Comparison of ENCODE assay signal across 8 cellular contexts in the genomic region with DNA sequence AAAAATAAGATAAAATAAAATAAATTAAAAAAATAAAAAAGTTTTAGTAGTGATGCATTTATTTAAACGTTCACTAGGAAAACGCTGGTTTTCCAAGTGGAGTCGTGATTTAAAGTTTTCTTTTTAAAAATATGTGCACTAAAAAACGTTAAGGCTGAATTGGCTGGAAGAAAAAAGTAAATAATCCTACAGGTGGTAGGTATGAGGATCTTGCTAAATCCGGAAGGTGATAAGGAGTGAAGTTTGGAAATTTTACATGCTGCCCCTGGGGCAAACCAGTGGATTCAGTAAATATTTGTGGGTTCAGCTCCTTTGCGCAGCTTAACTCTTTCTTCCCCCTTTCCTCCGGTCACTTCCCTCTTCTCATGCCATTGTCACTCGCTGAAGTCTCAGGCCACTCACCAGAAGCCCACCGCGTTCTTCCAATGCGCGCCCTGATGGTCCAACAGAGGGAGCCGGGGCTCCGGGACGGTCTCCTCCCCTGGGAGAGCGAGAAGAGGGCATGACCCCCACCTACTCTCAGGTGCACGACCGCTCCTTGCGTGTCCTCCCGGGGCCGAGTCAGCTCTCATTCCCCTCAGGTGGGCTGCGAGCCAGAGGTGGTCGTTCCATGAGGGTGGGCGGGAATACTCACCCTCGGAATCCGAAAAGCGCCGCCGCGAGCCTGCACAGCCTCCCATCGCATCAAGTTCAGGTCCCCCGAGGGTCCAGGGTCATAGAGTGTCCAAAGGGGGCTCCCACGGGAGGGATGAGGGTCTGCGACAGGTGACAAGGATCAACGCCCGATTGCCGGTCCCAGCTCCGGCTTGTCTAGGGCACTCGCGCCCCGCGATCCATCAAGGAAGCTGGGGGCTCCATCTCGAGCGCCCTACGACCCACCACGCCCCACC. TPM values are rescaled to one million over a fixed set of nuclear protein-coding genes. Genes with fewer than 3 reads are reported as not detected.
A peak's percentile ranks its signal among the peaks of the same experiment; 100 is the strongest.
DNase-seq lines count a peak whose midpoint lies in the region; ATAC-seq and TF ChIP-seq lines count a peak whose summit lies in the region.

No MANE protein-coding gene starts in this region.

- H3K9me3 Mint-ChIP-seq in endodermal cell, result no peaks in the 10 kb centered on the region

- H3F3A ChIP-seq in SU-DHL-6 (ENCODE audit: insufficient read depth), result 0 out of 2 replicates have a peak, but pooled peaks cover 7% of the 10 kb centered on the region

- TF ChIP-seq CTCF in SU-DHL-6 (IDR thresholded peaks at IDR 0.05; ENCODE audit: insufficient read depth, low read length, poor library complexity, severe bottlenecking) (no peak), endodermal cell (conservative IDR thresholded peaks at IDR 0.05) (peak; percentile 48), mucosa of descending colon (IDR thresholded peaks at IDR 0.05) (no peak)

- H4K20me1 ChIP-seq in SU-DHL-6 (ENCODE audit: low read depth, low read length), result no peaks in the 10 kb centered on the region

- H3K9me2 ChIP-seq in SU-DHL-6 (replicated peaks; ENCODE audit: insufficient read depth, low read length), result no peaks in the 10 kb centered on the region

- no peaks in the 10 kb centered on the region for H3K4me1 Mint-ChIP-seq in endodermal cell

- H3K36me3 ChIP-seq in SU-DHL-6 (ENCODE audit: low read length) (no peaks in the 10 kb centered on the region), endodermal cell (ENCODE audit: control insufficient read depth, insufficient read depth, low read length) (no peaks in the 10 kb centered on the region), mucosa of descending colon (ENCODE audit: low read depth) (peaks cover 4% of the 10 kb centered on the region), urinary bladder (ENCODE audit: insufficient read depth) (no peaks in the 10 kb centered on the region)

- H3K27ac Mint-ChIP-seq in endodermal cell, result peak overlapping the region; percentile 100

- intact Hi-C loops in Right ventricle myocardium inferior (cut with DNase I) (loop anchor here (5.0 to 10.0 kb wide), 3 partner anchors 63 to 353 kb away; a partner anchor contains a TSS), cardiac septum (cut with DNase I) (loop anchor here (5.0 to 10.0 kb wide), 3 partner anchors 46 to 453 kb away; a partner anchor contains a TSS), mucosa of descending colon (cut with DNase I, micrococcal nuclease) (no loop called here), posterior vena cava (cut with DNase I) (loop anchor here in 1 of 2 donors (10.0 kb wide), 1 partner anchor 53 kb away; no protein-coding TSS in a partner anchor)

- peaks cover 21% of the 10 kb centered on the region for H3K36me3 Mint-ChIP-seq in endodermal cell (ENCODE audit: low read depth)

- DNase-seq in Right ventricle myocardium inferior (ENCODE audit: missing footprints), result peak; percentile 76
- no peak for DNase-seq in cardiac septum (ENCODE audit: low spot score)
- peak; percentile 78 for DNase-seq in endodermal cell
- DNase-seq in mucosa of descending colon, result peak in 2 of 3 donors; percentile 57 to 71
- no peak for DNase-seq in posterior vena cava (ENCODE audit: low spot score)

- H3K79me2 ChIP-seq in SU-DHL-6 (ENCODE audit: insufficient read depth, low read length), result peaks cover 4% of the 10 kb centered on the region; the same call in 1 of the 2 replicates

- H3K27me3 Mint-ChIP-seq in endodermal cell (ENCODE audit: insufficient read depth), result peaks cover 4% of the 10 kb centered on the region

- H3K27me3 ChIP-seq in SU-DHL-6 (ENCODE audit: low read length) (no peaks in the 10 kb centered on the region), endodermal cell (ENCODE audit: control insufficient read depth, insufficient read depth, low read length, poor library complexity, severe bottlenecking) (no peaks in the 10 kb centered on the region)

- WGBS in endodermal cell (ENCODE audit: insufficient coverage in 1 of 2, insufficient read length in 1 of 2), 2 experiments, result 2 to 8% methylated on average over 18 to 46 of the region's 46 CpGs
- WGBS in urinary bladder, result 1% methylated on average over 46 of the region's 46 CpGs

- H3K4me3 ChIP-seq in SU-DHL-6 (ENCODE audit: insufficient read depth, low read length, poor library complexity, severe bottlenecking), result peak overlapping the region; percentile 96
- peak overlapping the region; percentile 93 for H3K4me3 ChIP-seq in endodermal cell (ENCODE audit: low read length)
- H3K4me3 ChIP-seq in mucosa of descending colon, result peak overlapping the region; percentile 78
- H3K4me3 ChIP-seq in urinary bladder (ENCODE audit: low read depth, low read length), result peak overlapping the region; percentile 91

- H3K27ac ChIP-seq in SU-DHL-6 (ENCODE audit: low read depth, low read length) (peak overlapping the region; percentile 83), endodermal cell (ENCODE audit: low read depth, low read length) (no peak overlapping the region), urinary bladder (ENCODE audit: low read depth) (peak overlapping the region; percentile 95)

- H3K9ac ChIP-seq in SU-DHL-6 (ENCODE audit: low read length) (peak overlapping the region; percentile 89), endodermal cell (ENCODE audit: extremely low read depth, low read length, poor library complexity, severe bottlenecking) (peak overlapping the region; percentile 97)

- ATAC-seq in Right ventricle myocardium inferior (peak; percentile 47), HG03520 (IDR thresholded peaks at IDR 0.05; ENCODE audit: unreplicated experiment) (peak; percentile 3), mucosa of descending colon (peak; percentile 13)

- H3K4me2 ChIP-seq in SU-DHL-6 (ENCODE audit: low read depth, low read length, poor library complexity, severe bottlenecking), result peak overlapping the region; percentile 70

- H3K4me1 ChIP-seq in endodermal cell (ENCODE audit: control insufficient read depth, insufficient read depth, low read length), result no peaks in the 10 kb centered on the region
- H3K4me1 ChIP-seq in mucosa of descending colon (ENCODE audit: low read depth), result peaks cover 26% of the 10 kb centered on the region
- H3K4me1 ChIP-seq in urinary bladder (ENCODE audit: insufficient read depth), result no peaks in the 10 kb centered on the region

- no peaks in the 10 kb centered on the region for H3K9me3 ChIP-seq in SU-DHL-6 (ENCODE audit: insufficient read depth, low read length)
- H3K9me3 ChIP-seq in endodermal cell (ENCODE audit: control insufficient read depth, low read length), result no peaks in the 10 kb centered on the region
- H3K9me3 ChIP-seq in mucosa of descending colon, result no peaks in the 10 kb centered on the region

- H2AFZ ChIP-seq in SU-DHL-6 (ENCODE audit: low read depth, low read length, severe bottlenecking), result peak overlapping the region; percentile 91

- peak overlapping the region; percentile 93 for H3K4me3 Mint-ChIP-seq in endodermal cell

RNA-seq across cellular contexts. Expression of a gene that starts 0.5 kb away (rescaled TPM):
- total RNA-seq in Right ventricle myocardium inferior, result 14.8 TPM
- total RNA-seq in cardiac septum, result 9.1 TPM
- 10 to 100 TPM; 29.9 to 30.2 TPM for total RNA-seq in endodermal cell
- 11.0 TPM for polyA plus RNA-seq in endodermal cell (2013, experiment 1 of 2)
- 13.9 TPM for polyA plus RNA-seq in endodermal cell (2013, experiment 2 of 2)
- total RNA-seq in mucosa of descending colon, result 100 to 1,000 TPM in 2 of 3 donors, 10 to 100 TPM in 1; 73.4 to 125 (median 101) TPM
- 10.7 TPM for total RNA-seq in urinary bladder
- 32.2 TPM for polyA plus RNA-seq in urinary bladder
- 10 to 100 TPM; 15.7 to 22.8 TPM for total RNA-seq in posterior vena cava

RNA-seq across cellular contexts. Expression of a gene that starts 3.1 kb away (rescaled TPM):
- total RNA-seq in Right ventricle myocardium inferior (0.51 TPM), cardiac septum (0.51 TPM), endodermal cell (not detected), mucosa of descending colon (10 to 100 TPM; 28.8 to 65.4 (median 57.2) TPM), urinary bladder (0.69 TPM), posterior vena cava (1 to 10 TPM; 2.1 to 2.7 TPM)
- polyA plus RNA-seq in endodermal cell (2013, experiment 1 of 2), result not detected
- polyA plus RNA-seq in endodermal cell (2013, experiment 2 of 2), result not detected
- 4.2 TPM for polyA plus RNA-seq in urinary bladder

RNA-seq across cellular contexts. Expression of a gene that starts 15.3 kb away (rescaled TPM):
- total RNA-seq in Right ventricle myocardium inferior (not detected), cardiac septum (not detected), endodermal cell (not detected), mucosa of descending colon (not detected), urinary bladder (not detected), posterior vena cava (not detected)
- polyA plus RNA-seq in endodermal cell (2013, experiment 1 of 2), result not detected
- not detected for polyA plus RNA-seq in endodermal cell (2013, experiment 2 of 2)
- polyA plus RNA-seq in urinary bladder, result 0.08 TPM

RNA-seq across cellular contexts. Expression of a gene that starts 19.2 kb away (rescaled TPM):
- total RNA-seq in Right ventricle myocardium inferior, result not detected
- not detected for total RNA-seq in cardiac septum
- total RNA-seq in endodermal cell, result under 1 TPM in 1 of 2 donors, not detected in 1; 0.29 TPM
- 0.25 TPM for polyA plus RNA-seq in endodermal cell (2013, experiment 1 of 2)
- 0.62 TPM for polyA plus RNA-seq in endodermal cell (2013, experiment 2 of 2)
- under 1 TPM; 0.24 to 0.32 (median 0.32) TPM for total RNA-seq in mucosa of descending colon
- total RNA-seq in urinary bladder, result not detected
- not detected for polyA plus RNA-seq in urinary bladder
- total RNA-seq in posterior vena cava, result not detected

RNA-seq across cellular contexts. Expression of a gene that starts 47.4 kb away (rescaled TPM):
- total RNA-seq in Right ventricle myocardium inferior, result 49.6 TPM
- total RNA-seq in cardiac septum, result 50.2 TPM
- total RNA-seq in endodermal cell, result not detected
- 0.14 TPM for polyA plus RNA-seq in endodermal cell (2013, experiment 1 of 2)
- not detected for polyA plus RNA-seq in endodermal cell (2013, experiment 2 of 2)
- 100 to 1,000 TPM in 2 of 3 donors, 10 to 100 TPM in 1; 51.7 to 145 (median 129) TPM for total RNA-seq in mucosa of descending colon
- total RNA-seq in urinary bladder, result 4.1 TPM
- polyA plus RNA-seq in urinary bladder, result 549 TPM
- total RNA-seq in posterior vena cava, result 100 to 1,000 TPM in 1 of 2 donors, 10 to 100 TPM in 1; 95.3 to 159 TPM

Comparison
In these comparisons a context has a peak if more than half of its experiments do, and no peak if none do; other contexts are left out.
1. DNase-seq: peak in Right ventricle myocardium inferior (single experiment), endodermal cell (single experiment) and mucosa of descending colon (2 of 3); none in cardiac septum (single experiment) and posterior vena cava (single experiment).
2. RNA of a gene that starts 3.1 kb away (total RNA-seq): 28.8 to 65.4 TPM in mucosa of descending colon; 2.1 to 2.7 TPM in posterior vena cava, 0.69 TPM in urinary bladder (single experiment), 0.51 TPM in Right ventricle myocardium inferior (single experiment), 0.51 TPM in cardiac septum (single experiment) and not detected in endodermal cell; every median in the first group is over 4 times any median in the second.
3. intact Hi-C loops: an anchor here in Right ventricle myocardium inferior (5.0 to 10.0 kb wide) and cardiac septum (5.0 to 10.0 kb wide); none called in mucosa of descending colon.
4. Peak in every context shown above with its lines, with median percentiles within 50 percentile points of each other: ATAC-seq and H3K4me3 ChIP-seq.